In the genomic region with DNA sequence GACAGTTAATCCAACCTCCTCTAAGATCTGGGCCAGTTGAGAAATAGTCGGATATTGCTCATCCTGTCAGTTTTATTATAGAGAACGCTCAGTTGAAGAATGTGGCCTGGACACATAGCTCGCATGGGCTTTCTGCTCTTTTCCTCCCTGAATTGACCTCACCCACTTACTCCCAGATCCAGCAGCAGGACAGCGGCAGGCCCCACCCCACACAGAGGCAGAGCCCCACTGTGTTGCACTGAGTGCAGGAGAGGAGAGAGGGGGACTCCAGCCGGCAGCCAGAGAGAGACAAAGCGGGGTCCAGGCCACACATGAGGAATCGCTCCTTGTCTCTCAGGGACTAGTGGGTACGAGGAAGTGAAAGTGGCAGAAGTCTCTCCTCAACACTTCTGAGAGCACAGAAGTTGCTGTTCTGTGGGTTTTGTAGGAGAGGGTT, we compare ENCODE assay signal across 10 cellular contexts.
DNase-seq lines count a peak whose midpoint lies in the region; ATAC-seq and TF ChIP-seq lines count a peak whose summit lies in the region.
"Had no signal": no experiment of that assay in that cellular context is flagged by ENCODE, and none has a peak within 500 bp of the region (broad histone marks: within the 10 kb centered on the region; RNA-seq: fewer than 3 reads in every experiment).

No MANE protein-coding gene starts in this region.

- WGBS in hepatocyte (ENCODE audit: low lambda C conversion rate, missing lambda C conversion rate), result 74% methylated on average over 8 of the region's 8 CpGs
- WGBS in suprapubic skin, result 73% methylated on average over 7 of the region's 8 CpGs
- 62 to 81% methylated on average over 4 to 8 of the region's 8 CpGs for WGBS in endodermal cell (ENCODE audit: insufficient coverage in 1 of 2, insufficient read length in 1 of 2), 2 experiments

- no peak overlapping the region for H2AFZ ChIP-seq in hepatocyte

- intact Hi-C loops in upper lobe of right lung (cut with DNase I), result no loop called here

- H3K4me2 ChIP-seq in hepatocyte, result peak overlapping the region; percentile 47

- H3K36me3 Mint-ChIP-seq in endodermal cell (ENCODE audit: low read depth), result peaks cover 3% of the 10 kb centered on the region

- peaks cover 6% of the 10 kb centered on the region for H3K4me1 Mint-ChIP-seq in endodermal cell
- H3K4me1 Mint-ChIP-seq: activated T-helper 17 cell treated with anti-CD3 and anti-CD28 coated beads, Interleukin-2, amount 50 U/mL, for 72 hours had no signal

- H3K27ac ChIP-seq in hepatocyte, result peak overlapping the region; percentile 78
- no peak overlapping the region for H3K27ac ChIP-seq in upper lobe of right lung
- H3K27ac ChIP-seq in suprapubic skin, result no peak overlapping the region
- H3K27ac ChIP-seq in endodermal cell (ENCODE audit: low read depth, low read length), result no peak overlapping the region

- no peak for TF ChIP-seq EP300 in suprapubic skin (IDR thresholded peaks at IDR 0.05)

- H3K27me3 ChIP-seq in hepatocyte, result no peaks in the 10 kb centered on the region
- no peaks in the 10 kb centered on the region for H3K27me3 ChIP-seq in upper lobe of right lung
- no peaks in the 10 kb centered on the region for H3K27me3 ChIP-seq in suprapubic skin
- H3K27me3 ChIP-seq in endodermal cell (ENCODE audit: control insufficient read depth, insufficient read depth, low read length, poor library complexity, severe bottlenecking), result no peaks in the 10 kb centered on the region

- H4K20me1 ChIP-seq in hepatocyte (ENCODE audit: insufficient read depth, poor library complexity, severe bottlenecking), result no peaks in the 10 kb centered on the region

- no peak overlapping the region for H3K9ac ChIP-seq in endodermal cell (ENCODE audit: extremely low read depth, low read length, poor library complexity, severe bottlenecking)

- H3K36me3 ChIP-seq in hepatocyte (replicated peaks; ENCODE audit: insufficient read depth, low read depth) (no peaks in the 10 kb centered on the region), upper lobe of right lung (peaks cover 13% of the 10 kb centered on the region), suprapubic skin (peaks cover 4% of the 10 kb centered on the region), endodermal cell (ENCODE audit: control insufficient read depth, insufficient read depth, low read length) (peaks cover 5% of the 10 kb centered on the region)

- no peaks in the 10 kb centered on the region for H3K9me2 ChIP-seq in hepatocyte (replicated peaks; ENCODE audit: insufficient read depth)

- ATAC-seq in GM21576 (IDR thresholded peaks at IDR 0.05; ENCODE audit: unreplicated experiment) (peak; percentile 72), upper lobe of right lung (peak; percentile 55)
- ATAC-seq: activated T-helper 17 cell treated with anti-CD3 and anti-CD28 coated beads, Interleukin-2, amount 50 U/mL, for 72 hours had no signal

- no peaks in the 10 kb centered on the region for H3K9me3 Mint-ChIP-seq in endodermal cell
- H3K9me3 Mint-ChIP-seq: activated T-helper 17 cell treated with anti-CD3 and anti-CD28 coated beads, Interleukin-2, amount 50 U/mL, for 72 hours had no signal

- H3K27ac Mint-ChIP-seq in endodermal cell, result no peak overlapping the region
- H3K27ac Mint-ChIP-seq: activated T-helper 17 cell treated with anti-CD3 and anti-CD28 coated beads, Interleukin-2, amount 50 U/mL, for 72 hours had no signal

- no peaks in the 10 kb centered on the region for H3K27me3 Mint-ChIP-seq in endodermal cell (ENCODE audit: insufficient read depth)
- H3K27me3 Mint-ChIP-seq: activated T-helper 17 cell treated with anti-CD3 and anti-CD28 coated beads, Interleukin-2, amount 50 U/mL, for 72 hours had no signal

- H3K4me1 ChIP-seq in hepatocyte (ENCODE audit: insufficient read depth) (peaks cover 45% of the 10 kb centered on the region), upper lobe of right lung (peaks cover 20% of the 10 kb centered on the region), suprapubic skin (peaks cover 15% of the 10 kb centered on the region), endodermal cell (ENCODE audit: control insufficient read depth, insufficient read depth, low read length) (no peaks in the 10 kb centered on the region)

- no peak for TF ChIP-seq POLR2A in suprapubic skin (IDR thresholded peaks at IDR 0.05)

- DNase-seq in NOMO-1 (lab: John Stamatoyannopoulos, UW; ENCODE audit: unreplicated experiment in 2 of 2) (peak; percentile 72 to 83), hepatocyte (ENCODE audit: low spot score) (peak; percentile 32), upper lobe of right lung (no peak), suprapubic skin (ENCODE audit: low spot score in 2 of 2) (no peak), endodermal cell (no peak)
- no peak for DNase-seq in stimulated activated CD4-positive, alpha-beta T cell treated with anti-CD3 and anti-CD28 coated beads, Interleukin-4, amount 100 ng/mL, for 24 hours
- DNase-seq: NCI-H1694 treated with DMSO at 0.1 percent for 48 hours; stimulated activated CD4-positive, alpha-beta T cell treated with anti-CD3 and anti-CD28 coated beads, Interleukin-4, amount 100 ng/mL, for 1 hour had no signal

- H3K79me2 ChIP-seq in hepatocyte, result peaks cover 81% of the 10 kb centered on the region

- H3K9me3 ChIP-seq in hepatocyte (ENCODE audit: low read depth) (no peaks in the 10 kb centered on the region), upper lobe of right lung (no peaks in the 10 kb centered on the region), suprapubic skin (no peaks in the 10 kb centered on the region), endodermal cell (ENCODE audit: control insufficient read depth, low read length) (no peaks in the 10 kb centered on the region)

- TF ChIP-seq CTCF in hepatocyte (IDR thresholded peaks at IDR 0.05; ENCODE audit: poor library complexity) (no peak), upper lobe of right lung (IDR thresholded peaks at IDR 0.05) (no peak), suprapubic skin (IDR thresholded peaks at IDR 0.05) (no peak), endodermal cell (conservative IDR thresholded peaks at IDR 0.05) (no peak)

- H3K4me3 ChIP-seq in hepatocyte (no peak overlapping the region), upper lobe of right lung (no peak overlapping the region), suprapubic skin (no peak overlapping the region), endodermal cell (ENCODE audit: low read length) (no peak overlapping the region)

- no peak overlapping the region for H3K4me3 Mint-ChIP-seq in endodermal cell
- H3K4me3 Mint-ChIP-seq: activated T-helper 17 cell treated with anti-CD3 and anti-CD28 coated beads, Interleukin-2, amount 50 U/mL, for 72 hours had no signal

Comparison
In these comparisons a context has a peak if more than half of its experiments do, and no peak if none do; other contexts are left out.
1. DNase-seq: peak in NOMO-1 (2 of 2) and hepatocyte (single experiment); none in upper lobe of right lung (single experiment), stimulated activated CD4-positive, alpha-beta T cell treated with anti-CD3 and anti-CD28 coated beads, Interleukin-4, amount 100 ng/mL, for 24 hours (single experiment), suprapubic skin (0 of 2) and endodermal cell (single experiment).